8 cellular contexts compared by ENCODE assay signal in the genomic region with DNA sequence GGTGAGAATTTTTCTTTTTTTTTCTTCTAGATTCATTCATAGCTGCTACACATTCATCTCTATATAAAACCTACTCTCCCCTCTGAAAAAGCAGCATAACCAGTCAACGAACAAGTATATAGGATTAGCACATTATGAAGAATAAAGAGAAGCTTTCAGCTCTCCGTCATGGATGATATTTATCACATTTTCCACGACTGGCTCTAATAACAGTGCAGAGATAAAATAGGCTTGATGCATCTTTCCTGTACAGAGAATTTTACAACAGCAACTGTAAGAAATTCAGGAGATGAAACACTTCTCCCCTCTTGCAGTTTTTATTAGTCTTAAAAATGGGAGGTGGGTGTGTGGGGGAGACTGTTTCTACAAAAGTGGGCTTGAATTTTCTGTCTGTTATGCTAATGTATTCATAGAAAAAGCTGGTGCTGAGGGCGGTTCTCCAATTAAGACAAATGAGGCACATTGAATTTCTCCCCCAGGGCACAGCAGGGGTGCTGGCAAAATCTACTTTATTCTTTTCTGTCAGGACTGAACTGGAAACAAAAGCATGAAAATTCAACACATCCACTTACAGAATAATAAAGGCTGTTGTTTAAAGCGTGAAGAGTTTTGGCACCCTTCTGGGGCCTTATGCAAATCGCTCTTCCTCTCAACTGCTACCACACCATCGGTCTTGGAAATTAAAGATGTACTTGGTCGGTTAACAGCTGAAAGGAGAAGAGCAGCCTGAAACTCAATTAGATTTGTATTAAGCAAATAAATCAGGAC.
DNase-seq lines count a peak whose midpoint lies in the region; ATAC-seq and FAIRE-seq lines count a peak whose summit lies in the region.

No MANE protein-coding gene starts in this region.

- H3K4me3 ChIP-seq in H7 (ENCODE audit: insufficient read depth, low read depth, low read length) (no peak overlapping the region), iPS-18a (ENCODE audit: low read length) (peak overlapping the region; percentile 25)

- H3K36me3 ChIP-seq in H7 (replicated peaks; ENCODE audit: control insufficient read depth, insufficient read depth, low read length) (no peaks in the 10 kb centered on the region), iPS-18a (ENCODE audit: control insufficient read depth, low read depth, low read length) (no peaks in the 10 kb centered on the region)

- peaks cover 28% of the 10 kb centered on the region for H3K4me1 ChIP-seq in iPS-18a (ENCODE audit: control insufficient read depth, low read depth, low read length)

- DNase-seq in H7 (peak; percentile 61), NCI-H1417 (lab: John Stamatoyannopoulos, UW) (peak in 2 of 3 experiments; percentile 49 to 82), urothelium cell line (ENCODE audit: low spot score) (no peak), SKM-1 (lab: John Stamatoyannopoulos, UW; ENCODE audit: unreplicated experiment) (no peak), T1000 (lab: John Stamatoyannopoulos, UW) (no peak), NOMO-1 treated with dmso at 0.1 percent for 144 hours (lab: John Stamatoyannopoulos, UW; ENCODE audit: unreplicated experiment) (no peak)

- H3K9ac ChIP-seq in iPS-18a (ENCODE audit: low read length) = peak overlapping the region; percentile 13

- no peaks in the 10 kb centered on the region for H3K9me3 ChIP-seq in iPS-18a (ENCODE audit: control insufficient read depth, low read depth, low read length)

- no peak for FAIRE-seq in urothelium cell line (lab: Jason Lieb, UNC)

- H3K27me3 ChIP-seq in H7 (ENCODE audit: control insufficient read depth, insufficient read depth, low read length) = no peaks in the 10 kb centered on the region
- no peaks in the 10 kb centered on the region for H3K27me3 ChIP-seq in iPS-18a (ENCODE audit: control insufficient read depth, insufficient read depth, low read length)

- no peak overlapping the region for H3K27ac ChIP-seq in iPS-18a (ENCODE audit: low read length)

- ATAC-seq in GM18498 (IDR thresholded peaks at IDR 0.05; ENCODE audit: unreplicated experiment) = peak; percentile 95

Comparison
In these comparisons a context has a peak if more than half of its experiments do, and no peak if none do; other contexts are left out.
1. DNase-seq: peak in H7 (single experiment) and NCI-H1417 (2 of 3); none in urothelium cell line (single experiment), SKM-1 (single experiment), T1000 (single experiment) and NOMO-1 treated with dmso at 0.1 percent for 144 hours (single experiment).